21 cellular contexts compared by ENCODE assay signal in the genomic region with DNA sequence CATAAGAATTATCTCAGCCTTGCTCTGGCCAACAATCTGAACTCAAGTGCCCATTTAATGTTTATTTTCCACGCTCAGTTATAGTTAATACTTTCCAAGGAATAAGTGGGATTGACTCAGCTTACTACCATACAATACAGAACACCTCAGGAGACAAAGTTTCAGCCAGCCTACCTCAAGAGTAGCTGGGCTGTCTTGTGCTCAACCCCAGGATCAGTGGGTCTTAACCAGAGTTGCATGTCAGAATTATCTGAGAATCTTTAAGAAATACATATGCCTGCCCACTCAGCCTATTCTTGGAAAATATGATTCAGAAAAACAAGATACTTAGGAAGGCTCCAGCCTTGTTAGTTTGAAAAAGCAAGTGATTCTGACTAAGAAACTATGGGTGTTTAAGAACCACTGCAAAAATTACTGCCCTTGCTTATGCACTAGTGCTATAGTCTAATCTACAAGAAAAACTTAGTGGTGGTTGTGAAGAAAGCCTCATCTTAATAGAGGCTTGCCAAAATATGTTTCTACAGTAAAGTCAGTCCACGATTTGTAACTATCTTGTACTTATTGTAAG.
"Had no signal": no experiment of that assay in that cellular context is flagged by ENCODE, and none has a peak within 500 bp of the region (broad histone marks: within the 10 kb centered on the region; RNA-seq: fewer than 3 reads in every experiment).

No MANE protein-coding gene starts in this region.

- H3K36me3 ChIP-seq: gastrocnemius medialis, lower lobe of right lung, right lobe of liver, thyroid gland had no signal

- H3K4me1 Mint-ChIP-seq: activated B cell treated with CpG ODN at 0.5 μM for 24 hours had no signal

- H3K4me3 Mint-ChIP-seq: activated B cell treated with CpG ODN at 0.5 μM for 24 hours; dendritic cell treated with granulocyte-macrophage colony-stimulating factor and Interleukin-4, amounts not matched to agents 40 ng/mL and 50 ng/mL, for 4 days; mesothelial cell of epicardium; neural crest cell had no signal

- H3K27ac ChIP-seq: epithelial cell of prostate, gastrocnemius medialis, heart right ventricle, lower lobe of right lung, psoas muscle, right lobe of liver, thyroid gland had no signal

- H3K27me3 ChIP-seq: gastrocnemius medialis, heart right ventricle, right lobe of liver, spleen, thyroid gland had no signal

- H3K9me3 Mint-ChIP-seq: activated B cell treated with CpG ODN at 0.5 μM for 24 hours; dendritic cell treated with granulocyte-macrophage colony-stimulating factor and Interleukin-4, amounts not matched to agents 40 ng/mL and 50 ng/mL, for 4 days; mesothelial cell of epicardium had no signal

- H3K27ac Mint-ChIP-seq: activated B cell treated with CpG ODN at 0.5 μM for 24 hours; activated naive CD4-positive, alpha-beta T cell treated with anti-CD3 and anti-CD28 coated beads, Interleukin-2, amount 50 U/mL, for 72 hours; dendritic cell treated with granulocyte-macrophage colony-stimulating factor and Interleukin-4, amounts not matched to agents 40 ng/mL and 50 ng/mL, for 4 days; mesothelial cell of epicardium had no signal

- H3K9me3 ChIP-seq: gastrocnemius medialis, heart right ventricle, lower lobe of right lung, psoas muscle, right lobe of liver, SK-N-SH, spleen, thyroid gland had no signal

- H3K27me3 Mint-ChIP-seq: activated B cell treated with CpG ODN at 0.5 μM for 24 hours; dendritic cell treated with granulocyte-macrophage colony-stimulating factor and Interleukin-4, amounts not matched to agents 40 ng/mL and 50 ng/mL, for 4 days had no signal

- H3K4me1 ChIP-seq: gastrocnemius medialis, heart right ventricle, psoas muscle, right lobe of liver had no signal

- DNase-seq: activated B cell treated with CpG ODN at 0.5 μM for 24 hours; activated CD4-positive, alpha-beta T cell treated with anti-CD3 and anti-CD28 coated beads, Interleukin-2, amount 50 U/mL, for 1 hour; activated effector memory CD4-positive, alpha-beta T cell treated with anti-CD3 and anti-CD28 coated beads, Interleukin-2, amount 50 U/mL, for 16 hours; aorta; cerebellar nuclear complex; gastrocnemius medialis; heart right ventricle; left cardiac atrium; lower lobe of right lung; psoas muscle; right lobe of liver; Right ventricle myocardium superior; SK-N-SH; spleen; stimulated activated CD4-positive, alpha-beta T cell treated with anti-CD3 and anti-CD28 coated beads, Interleukin-1b, Interleukin-23, amount 100 ng/mL, for 48 hours; thyroid gland had no signal

- ATAC-seq: gastrocnemius medialis, heart right ventricle, left cardiac atrium, lower lobe of right lung, psoas muscle, right lobe of liver had no signal

- H3K4me3 ChIP-seq: gastrocnemius medialis, heart right ventricle, lower lobe of right lung, psoas muscle, right lobe of liver, spleen, thyroid gland had no signal
